20 cellular contexts compared by ENCODE assay signal in the genomic region with DNA sequence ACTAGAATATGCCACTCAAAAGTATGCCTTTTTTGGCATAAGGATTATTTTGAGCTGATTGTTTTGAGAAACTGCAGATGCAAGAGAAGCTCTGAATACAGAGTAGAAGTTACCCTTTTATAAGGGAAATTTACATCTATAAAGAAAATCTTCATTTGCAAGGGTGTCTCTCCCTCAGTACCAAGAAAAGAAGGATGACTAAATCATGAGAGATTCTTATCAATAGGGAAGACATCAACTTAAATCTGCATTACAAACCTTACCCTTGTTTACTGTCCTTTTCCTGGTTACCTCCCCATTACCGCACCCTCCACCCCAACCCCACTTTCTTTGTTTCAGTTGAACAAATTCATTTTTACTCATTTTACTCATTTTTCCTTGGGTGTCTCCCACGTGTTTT.
A peak's percentile ranks its signal among the peaks of the same experiment; 100 is the strongest.
DNase-seq lines count a peak whose midpoint lies in the region; ATAC-seq, FAIRE-seq and TF ChIP-seq lines count a peak whose summit lies in the region.
"Had no signal": no experiment of that assay in that cellular context is flagged by ENCODE, and none has a peak within 500 bp of the region (broad histone marks: within the 10 kb centered on the region; RNA-seq: fewer than 3 reads in every experiment).

No MANE protein-coding gene starts in this region.

- H3K4ac ChIP-seq in H1 (replicated peaks; ENCODE audit: insufficient read length, low read depth, low read length) = no peak overlapping the region

- intact Hi-C loops in CD4-positive, alpha-beta T cell (cut with DNase I, micrococcal nuclease) = loop anchor here (2.0 to 5.0 kb wide), 3 partner anchors 60 to 695 kb away; no protein-coding TSS in a partner anchor

- no peaks in the 10 kb centered on the region for H3K79me2 ChIP-seq in H1 (ENCODE audit: control insufficient read depth in 1 of 2, insufficient read depth in 2 of 2, low read length in 2 of 2)

- peaks cover 16% of the 10 kb centered on the region for H3K4me1 Mint-ChIP-seq in WTC11
- H3K4me1 Mint-ChIP-seq in CD4-positive, alpha-beta T cell (ENCODE audit: low read depth) = peaks cover 5% of the 10 kb centered on the region

- in situ Hi-C loops in HAP-1 (cut with MboI; ENCODE audit: low sequenced_read_pairs) = no loop called here

- H2AFZ ChIP-seq in H1 (ENCODE audit: low read length) = no peak overlapping the region

- H3K79me1 ChIP-seq in H1 (ENCODE audit: low read depth, low read length) = no peaks in the 10 kb centered on the region

- no peak for FAIRE-seq in H1 (lab: Jason Lieb, UNC)
- FAIRE-seq: D721Med, GM12878, GM19239 had no signal

- POLR2A ChIA-PET in H1 (lab: Charles Lee; ENCODE audit: partially characterized antibody) (no interaction called here), WTC11 (lab: Charles Lee) (interaction anchor here (0.6 kb wide), 1 partner anchor 509 kb away, joined by 3 read pairs; no protein-coding TSS in a partner anchor)
- POLR2A ChIA-PET in CD4-positive, alpha-beta T cell (lab: Charles Lee) = no interaction called here

- H3K4me2 ChIP-seq in H1 (ENCODE audit: insufficient read depth in 1 of 2, low read depth in 2 of 2, low read length in 2 of 2) = no peak overlapping the region; a peak in 1 of 4 replicates
- H3K4me2 ChIP-seq: BLaER1 had no signal

- no peaks in the 10 kb centered on the region for H3K36me3 ChIP-seq in HAP-1 (replicated peaks)
- H3K36me3 ChIP-seq in HUES64 (ENCODE audit: insufficient read depth, low read length) = no peaks in the 10 kb centered on the region
- no peaks in the 10 kb centered on the region for H3K36me3 ChIP-seq in H1 (ENCODE audit: control insufficient read depth in 2 of 4, insufficient read depth in 4 of 4, low read length in 3 of 4)
- H3K36me3 ChIP-seq: BLaER1 had no signal

- H3K9me3 Mint-ChIP-seq in WTC11 = peaks cover 4% of the 10 kb centered on the region
- H3K9me3 Mint-ChIP-seq in CD4-positive, alpha-beta T cell = no peaks in the 10 kb centered on the region
- H3K9me3 Mint-ChIP-seq: CD8-positive, alpha-beta memory T cell; HFFc6 had no signal

- H3K56ac ChIP-seq in H1 (replicated peaks; ENCODE audit: insufficient read length, low read depth, low read length) = no peak overlapping the region

- H3K4me3 ChIP-seq in HAP-1 (no peak overlapping the region), HUES64 (ENCODE audit: low read length) (no peak overlapping the region), H1 (ENCODE audit: extremely low read depth in 1 of 4, insufficient read depth in 2 of 4, low read depth in 3 of 4, low read length in 4 of 4) (no peak overlapping the region)
- H3K4me3 ChIP-seq: BLaER1, GM12878 had no signal

- DNase-seq in HAP-1 (ENCODE audit: low spot score in 2 of 2) (peak; percentile 31 to 90), H1 (ENCODE audit: low read depth in 1 of 2, low spot score in 2 of 2) (no peak), WTC11 (ENCODE audit: low spot score) (no peak)
- no peak for DNase-seq in activated T-cell treated with anti-CD3 and anti-CD28 coated beads, Interleukin-2, amount 50 U/mL, for 1 hour
- DNase-seq in CD4-positive, alpha-beta T cell = no peak
- DNase-seq: CD4-positive, CD25-positive, alpha-beta regulatory T cell; CD8-positive, alpha-beta memory T cell; DMS 273 treated with DMSO at 0.1 percent for 48 hours; DMS79; EL; GDM1; GOT3; H7; HFFc6 had no signal

- no peaks in the 10 kb centered on the region for H4K20me1 ChIP-seq in H1 (replicated peaks in 1 of 2; ENCODE audit: control insufficient read depth in 1 of 2, insufficient read depth in 2 of 2, low read length in 2 of 2)
- H4K20me1 ChIP-seq: BLaER1 had no signal

- no peak overlapping the region for H2AK5ac ChIP-seq in H1 (ENCODE audit: low read depth, low read length)

- peaks cover 16% of the 10 kb centered on the region for H3K4me1 ChIP-seq in HAP-1
- 0 out of 2 replicates have a peak, but pooled peaks cover 3% of the 10 kb centered on the region for H3K4me1 ChIP-seq in HUES64 (ENCODE audit: insufficient read depth, low read length)
- no peaks in the 10 kb centered on the region for H3K4me1 ChIP-seq in H1 (replicated peaks in 1 of 4; ENCODE audit: control insufficient read depth in 3 of 4, insufficient read depth in 4 of 4, low read length in 3 of 4)
- H3K4me1 ChIP-seq: BLaER1 had no signal

- no peak overlapping the region for H2BK120ac ChIP-seq in H1 (replicated peaks; ENCODE audit: low read depth, low read length)

- H4K8ac ChIP-seq in H1 (ENCODE audit: extremely low read depth, insufficient read depth, low read length) = no peak overlapping the region

- H3K18ac ChIP-seq in H1 (ENCODE audit: extremely low read depth, low read length) = no peak overlapping the region

- H4K91ac ChIP-seq in H1 (replicated peaks; ENCODE audit: insufficient read length, low read length) = no peak overlapping the region

- no peak overlapping the region for H2BK15ac ChIP-seq in H1 (ENCODE audit: low read length)

- no peak for TF ChIP-seq POLR2A in H1 (IDR thresholded peaks at IDR 0.05; ENCODE audit: control extremely low read depth in 1 of 2, low read depth in 2 of 2, low read length in 2 of 2)

- H4K5ac ChIP-seq in H1 (ENCODE audit: insufficient read length, low read depth, low read length) = peak overlapping the region; percentile 90

- TF ChIP-seq RAD21 in H1 (IDR thresholded peaks at IDR 0.05 in 1 of 2, conservative IDR thresholded peaks at IDR 0.05 in 1 of 2; ENCODE audit: low read depth in 2 of 2, low read length in 2 of 2) = no peak

- H3K27ac ChIP-seq in HUES64 (ENCODE audit: low read depth, low read length) (peak overlapping the region; percentile 59; the same call in 1 of the 2 replicates), H1 (ENCODE audit: low read depth, low read length) (no peak overlapping the region)
- no peak overlapping the region for H3K27ac ChIP-seq in CD4-positive, alpha-beta T cell (ENCODE audit: low read depth, low read length)
- H3K27ac ChIP-seq: BLaER1, C4-2B had no signal

- H3K4me3 Mint-ChIP-seq in WTC11 = no peak overlapping the region
- H3K4me3 Mint-ChIP-seq in CD4-positive, alpha-beta T cell = no peak overlapping the region
- H3K4me3 Mint-ChIP-seq: CD4-positive, CD25-positive, alpha-beta regulatory T cell; CD8-positive, alpha-beta memory T cell; HFFc6 had no signal

- no peak for TF ChIP-seq EP300 in H1 (IDR thresholded peaks at IDR 0.05; ENCODE audit: borderline replicate concordance in 1 of 2, low read depth in 2 of 2, low read length in 2 of 2)

- H3K9me3 ChIP-seq in HAP-1 (no peaks in the 10 kb centered on the region), HUES64 (ENCODE audit: insufficient read depth, low read depth, low read length) (no peaks in the 10 kb centered on the region), H1 (ENCODE audit: insufficient read depth in 2 of 2, low read depth in 1 of 2, low read length in 1 of 2) (0 out of 4 replicates have a peak, but pooled peaks cover 0 to 3% of the 10 kb centered on the region in 2 experiments)
- H3K9me3 ChIP-seq in CD4-positive, alpha-beta T cell (ENCODE audit: control insufficient read depth, low read length) = no peaks in the 10 kb centered on the region
- H3K9me3 ChIP-seq: BLaER1 had no signal

- TF ChIP-seq CTCF in H1 (IDR thresholded peaks at IDR 0.05; ENCODE audit: control extremely low read depth in 1 of 3, insufficient read depth in 1 of 3, low read depth in 1 of 3, low read length in 3 of 3) (no peak), WTC11 (IDR thresholded peaks at IDR 0.05) (no peak)
- no peak for TF ChIP-seq CTCF in CD4-positive, alpha-beta T cell (IDR thresholded peaks at IDR 0.05)

- no peak overlapping the region for H2BK12ac ChIP-seq in H1 (ENCODE audit: low read depth, low read length)

- H3K14ac ChIP-seq in H1 (ENCODE audit: insufficient read length) = no peak overlapping the region

- H3K9ac ChIP-seq in HUES64 (ENCODE audit: low read depth, low read length) (no peak overlapping the region), H1 (replicated peaks in 1 of 4; ENCODE audit: extremely low read depth in 1 of 4, low read depth in 3 of 4, low read length in 3 of 4) (no peak overlapping the region)
- H3K9ac ChIP-seq: BLaER1 had no signal

- peaks cover 4% of the 10 kb centered on the region for H3K36me3 Mint-ChIP-seq in WTC11
- no peaks in the 10 kb centered on the region for H3K36me3 Mint-ChIP-seq in CD4-positive, alpha-beta T cell (ENCODE audit: low read depth)
- H3K36me3 Mint-ChIP-seq: CD4-positive, CD25-positive, alpha-beta regulatory T cell; CD8-positive, alpha-beta memory T cell had no signal

- no peak overlapping the region for H2BK5ac ChIP-seq in H1 (ENCODE audit: low read depth, low read length)

- H3K27me3 ChIP-seq in HAP-1 (ENCODE audit: low read depth) = no peaks in the 10 kb centered on the region
- no peaks in the 10 kb centered on the region for H3K27me3 ChIP-seq in HUES64 (ENCODE audit: insufficient read depth, low read length)
- H3K27me3 ChIP-seq in H1 (replicated peaks in 1 of 4; ENCODE audit: control insufficient read depth in 3 of 4, extremely low read depth in 1 of 4, insufficient read depth in 3 of 4, low read length in 3 of 4) = no peaks in the 10 kb centered on the region
- H3K27me3 ChIP-seq in CD4-positive, alpha-beta T cell (ENCODE audit: control insufficient read depth, insufficient read depth, low read length) = no peaks in the 10 kb centered on the region

- no peak overlapping the region for H2BK20ac ChIP-seq in H1 (ENCODE audit: low read length)

- H3K23me2 ChIP-seq in H1 (ENCODE audit: low read depth, low read length) = no peaks in the 10 kb centered on the region

- H3K27ac Mint-ChIP-seq in WTC11 = no peak overlapping the region
- no peak overlapping the region for H3K27ac Mint-ChIP-seq in CD4-positive, alpha-beta T cell
- H3K27ac Mint-ChIP-seq: CD4-positive, CD25-positive, alpha-beta regulatory T cell; CD8-positive, alpha-beta memory T cell; HFFc6 had no signal

- H3K23ac ChIP-seq in H1 (ENCODE audit: insufficient read length) = no peak overlapping the region

- WGBS in HUES64 = 63% methylated on average over 1 of the region's 2 CpGs
- WGBS in H1 (ENCODE audit: extremely low coverage in 1 of 2, insufficient coverage in 1 of 2, insufficient read length in 1 of 2, insufficient replicate concordance in 2 of 2, low coverage in 1 of 2, low lambda C conversion rate in 2 of 2, missing lambda C conversion rate in 1 of 2), 2 experiments = 12% methylated on average over 2 of the region's 2 CpGs; no CpG with 5 or more reads in 1 of the 2 experiments

- no peaks in the 10 kb centered on the region; the same call in none of the 2 replicates for H3K27me3 Mint-ChIP-seq in WTC11 (ENCODE audit: low read depth)
- no peaks in the 10 kb centered on the region for H3K27me3 Mint-ChIP-seq in CD4-positive, alpha-beta T cell

- ATAC-seq in WTC11 = no peak; the same call in none of the 2 replicates
- no peak for ATAC-seq in CD4-positive, alpha-beta T cell (ENCODE audit: poor library complexity)
- ATAC-seq: GM12878 had no signal

- CTCF ChIA-PET in H1 (lab: Charles Lee; ENCODE audit: partially characterized antibody) = interaction anchor here (0.6 to 1.6 kb wide), 2 partner anchors 95 to 168 kb away, joined by 3 to 6 read pairs; no protein-coding TSS in a partner anchor
- CTCF ChIA-PET in WTC11 (lab: Charles Lee) = no interaction called here
- CTCF ChIA-PET in CD4-positive, alpha-beta T cell (lab: Charles Lee) = no interaction called here

TF ChIP-seq in H1, 55 proteins besides CTCF, POLR2A, EP300 and RAD21 (continues in another document):
- TF ChIP-seq RNF2 (IDR thresholded peaks at IDR 0.05; ENCODE audit: borderline replicate concordance, low read depth, low read length, missing control alignments, poor library complexity, severe bottlenecking) = no peak

TF ChIP-seq in WTC11, 78 proteins besides CTCF, POLR2A, EP300 and RAD21 (continues in another document):
- TF ChIP-seq ZNF219 (CRISPR knock-in tag; IDR thresholded peaks at IDR 0.05; ENCODE audit: borderline replicate concordance) = no peak

Comparison
In these comparisons a context has a peak if more than half of its experiments do, and no peak if none do; other contexts are left out.
1. DNase-seq: peak in HAP-1 (2 of 2); none in H1 (0 of 2), activated T-cell treated with anti-CD3 and anti-CD28 coated beads, Interleukin-2, amount 50 U/mL, for 1 hour (single experiment), WTC11 (single experiment) and CD4-positive, alpha-beta T cell (0 of 10).